8 cellular contexts compared by ENCODE assay signal in the genomic region with DNA sequence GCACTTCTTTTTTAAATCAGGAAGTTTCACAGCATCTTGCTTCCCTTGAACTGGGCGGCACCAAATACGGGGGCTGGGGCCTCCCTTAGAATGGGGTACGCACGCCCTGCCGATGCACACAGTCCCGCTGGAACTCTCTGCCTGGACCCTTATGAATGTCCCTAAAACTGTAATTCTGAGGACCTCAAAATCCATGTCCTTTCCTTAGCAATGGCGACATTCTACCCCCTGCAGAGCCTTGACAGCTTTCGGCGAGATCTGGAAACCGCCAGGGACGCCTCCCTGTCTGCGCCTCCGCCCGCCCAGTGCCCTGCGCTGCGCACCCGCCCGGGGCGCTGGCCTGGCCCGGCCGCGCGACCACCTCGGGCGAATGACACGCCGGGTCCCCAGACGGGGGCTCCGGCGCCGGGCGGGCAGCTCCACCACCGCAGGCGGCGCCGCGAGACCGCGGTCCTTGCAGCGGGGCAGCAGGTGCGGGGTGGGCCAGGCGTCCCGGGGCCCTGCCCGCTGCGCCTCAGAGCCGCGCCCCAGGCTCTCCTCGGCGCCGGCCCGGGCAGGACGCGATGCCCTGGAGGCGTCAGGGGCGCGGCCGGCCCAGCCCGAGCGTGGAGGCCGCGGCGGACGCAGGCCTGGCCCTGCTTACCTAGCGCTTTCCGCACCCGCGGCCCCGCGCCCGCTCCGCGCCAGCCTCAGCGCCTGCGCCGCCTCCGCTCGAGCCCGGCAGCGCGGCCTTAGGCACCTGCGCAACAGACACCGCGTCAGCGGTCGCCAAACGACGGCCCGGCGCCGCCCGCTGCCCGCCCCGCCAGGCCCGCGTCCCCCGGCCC. TPM values are rescaled to one million over a fixed set of nuclear protein-coding genes. Genes with fewer than 3 reads are reported as not detected.
DNase-seq lines count a peak whose midpoint lies in the region; ATAC-seq and TF ChIP-seq lines count a peak whose summit lies in the region.

No MANE protein-coding gene starts in this region.

- peak overlapping the region; percentile 74 for H3K27ac ChIP-seq in rectal smooth muscle tissue (ENCODE audit: low read depth, low read length)

- intact Hi-C loops in left cardiac atrium (cut with DNase I) = no loop called here

- no peaks in the 10 kb centered on the region for H3K27me3 ChIP-seq in BJ (ENCODE audit: control insufficient read depth, insufficient read depth, low read length)
- no peaks in the 10 kb centered on the region for H3K27me3 ChIP-seq in rectal smooth muscle tissue (ENCODE audit: control insufficient read depth, insufficient read depth, low read length)

- no peak for TF ChIP-seq CTCF in BJ (IDR thresholded peaks at IDR 0.05; ENCODE audit: insufficient read depth, low read depth, low read length)

- peak overlapping the region; percentile 91 for H3K27ac Mint-ChIP-seq in activated naive CD4-positive, alpha-beta T cell treated with anti-CD3 and anti-CD28 coated beads, Interleukin-2, amount 10 ng/mL, durations not matched to agents 7 days and 5 days

- H3K9me3 Mint-ChIP-seq in activated naive CD4-positive, alpha-beta T cell treated with anti-CD3 and anti-CD28 coated beads, Interleukin-2, amount 10 ng/mL, durations not matched to agents 7 days and 5 days = no peaks in the 10 kb centered on the region

- H3K4me1 Mint-ChIP-seq in activated naive CD4-positive, alpha-beta T cell treated with anti-CD3 and anti-CD28 coated beads, Interleukin-2, amount 10 ng/mL, durations not matched to agents 7 days and 5 days = peaks cover 42% of the 10 kb centered on the region

- CTCF ChIA-PET in BJ (lab: Yijun Ruan, JAX) = interaction anchor here (4.0 kb wide), 1 partner anchor 13 kb away, joined by 15 read pairs; no protein-coding TSS in a partner anchor
- CTCF ChIA-PET in activated naive CD4-positive, alpha-beta T cell treated with anti-CD3 and anti-CD28 coated beads, Interleukin-2, amount 10 ng/mL, durations not matched to agents 7 days and 5 days (lab: Charles Lee) = no interaction called here

- H3K36me3 Mint-ChIP-seq in activated naive CD4-positive, alpha-beta T cell treated with anti-CD3 and anti-CD28 coated beads, Interleukin-2, amount 10 ng/mL, durations not matched to agents 7 days and 5 days = peaks cover 3% of the 10 kb centered on the region

- POLR2A ChIA-PET in BJ (lab: Charles Lee) = no interaction called here

- peaks cover 5% of the 10 kb centered on the region for H3K27me3 Mint-ChIP-seq in activated naive CD4-positive, alpha-beta T cell treated with anti-CD3 and anti-CD28 coated beads, Interleukin-2, amount 10 ng/mL, durations not matched to agents 7 days and 5 days

- H3K9ac ChIP-seq in rectal smooth muscle tissue (ENCODE audit: low read length) = peak overlapping the region; percentile 47

- peaks cover 5% of the 10 kb centered on the region; the same call in 1 of the 2 replicates for H3K36me3 ChIP-seq in BJ (ENCODE audit: control insufficient read depth, insufficient read depth, low read length)
- H3K36me3 ChIP-seq in rectal smooth muscle tissue (ENCODE audit: control insufficient read depth, insufficient read depth, low read length) = peaks cover 6% of the 10 kb centered on the region

- H3K4me3 ChIP-seq in BJ (ENCODE audit: low read depth, low read length) (peak overlapping the region; percentile 76), rectal smooth muscle tissue (ENCODE audit: low read length) (peak overlapping the region; percentile 87)

- H3K4me1 ChIP-seq in rectal smooth muscle tissue (ENCODE audit: control insufficient read depth, insufficient read depth, low read length) = peaks cover 16% of the 10 kb centered on the region

- DNase-seq in BJ (ENCODE audit: low read depth) (no peak), RKO (ENCODE audit: low spot score) (peak; percentile 82), left cardiac atrium (peak; percentile 62), NCI-H1048 (lab: John Stamatoyannopoulos, UW) (no peak)
- DNase-seq in activated naive CD4-positive, alpha-beta T cell treated with anti-CD3 and anti-CD28 coated beads, Interleukin-2, amount 10 ng/mL, durations not matched to agents 7 days and 5 days = peak; percentile 79

- ATAC-seq in GM18907 (IDR thresholded peaks at IDR 0.05; ENCODE audit: unreplicated experiment) (peak; percentile 40), HG03135 (IDR thresholded peaks at IDR 0.05; ENCODE audit: unreplicated experiment) (peak; percentile 54), left cardiac atrium (peak; percentile 18 to 20)

- peak overlapping the region; percentile 82 for H3K4me3 Mint-ChIP-seq in activated naive CD4-positive, alpha-beta T cell treated with anti-CD3 and anti-CD28 coated beads, Interleukin-2, amount 10 ng/mL, durations not matched to agents 7 days and 5 days

RNA-seq across cellular contexts. Expression of a gene that starts 0.5 kb away (rescaled TPM):
- 32.2 and 51.6 TPM in 2 replicates for polyA plus RNA-seq in BJ (2011; rRNA removed)
- 14.0 and 19.5 TPM in 2 replicates for polyA minus RNA-seq in BJ (2011; rRNA and poly(A)+ RNA removed)
- 100 to 1,000 TPM; 113 to 123 TPM for total RNA-seq in left cardiac atrium

RNA-seq across cellular contexts. Expression of a gene that starts 0.9 kb away (rescaled TPM):
- 52.5 and 53.1 TPM in 2 replicates for polyA plus RNA-seq in BJ (2011; rRNA removed)
- 12.8 and 18.3 TPM in 2 replicates for polyA minus RNA-seq in BJ (2011; rRNA and poly(A)+ RNA removed)
- total RNA-seq in left cardiac atrium = 10 to 100 TPM; 21.1 to 21.2 TPM

RNA-seq across cellular contexts. Expression of a gene that starts 32.6 kb away (rescaled TPM):
- not detected in 2 replicates for polyA plus RNA-seq in BJ (2011; rRNA removed)
- polyA minus RNA-seq in BJ (2011; rRNA and poly(A)+ RNA removed) = not detected in 2 replicates
- not detected for total RNA-seq in left cardiac atrium

RNA-seq across cellular contexts. Expression of a gene that starts 43.3 kb away (rescaled TPM):
- polyA plus RNA-seq in BJ (2011; rRNA removed) = 27.9 and 38.0 TPM in 2 replicates
- polyA minus RNA-seq in BJ (2011; rRNA and poly(A)+ RNA removed) = 7.3 TPM in 2 replicates
- total RNA-seq in left cardiac atrium = 10 to 100 TPM; 32.5 to 33.6 TPM

RNA-seq across cellular contexts. Expression of a gene that starts 43.7 kb away (rescaled TPM):
- 15.0 and 36.5 TPM in 2 replicates for polyA plus RNA-seq in BJ (2011; rRNA removed)
- polyA minus RNA-seq in BJ (2011; rRNA and poly(A)+ RNA removed) = 7.8 and 9.9 TPM in 2 replicates
- total RNA-seq in left cardiac atrium = 10 to 100 TPM; 25.9 to 27.7 TPM

Comparison
In these comparisons a context has a peak if more than half of its experiments do, and no peak if none do; other contexts are left out.
1. DNase-seq: peak in RKO (single experiment), activated naive CD4-positive, alpha-beta T cell treated with anti-CD3 and anti-CD28 coated beads, Interleukin-2, amount 10 ng/mL, durations not matched to agents 7 days and 5 days (single experiment) and left cardiac atrium (single experiment); none in BJ (single experiment) and NCI-H1048 (single experiment).
2. Peak in every context shown above with its lines, with median percentiles within 50 percentile points of each other: ATAC-seq.